ENCODE assay signal across 28 cellular contexts in the genomic region with DNA sequence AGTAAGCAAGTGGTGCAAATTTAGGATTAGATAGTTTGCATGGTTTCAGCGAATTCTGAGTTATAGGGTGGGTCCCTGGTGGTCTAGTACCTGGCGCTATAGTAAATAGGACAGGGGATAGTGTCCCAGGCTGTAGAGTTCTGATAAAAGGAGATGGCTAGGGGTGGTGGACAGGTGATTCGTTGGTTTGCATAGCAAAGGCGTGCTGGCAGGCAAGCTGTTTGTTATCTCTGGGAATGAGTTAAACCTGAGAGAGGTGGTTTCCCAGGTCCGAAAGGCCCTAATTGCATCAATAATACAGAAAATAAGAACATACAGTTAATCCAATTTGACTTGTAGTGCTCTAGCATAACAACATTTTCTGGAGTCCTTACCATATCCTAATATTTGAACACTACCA.
"Had no signal": no experiment of that assay in that cellular context is flagged by ENCODE, and none has a peak within 500 bp of the region (broad histone marks: within the 10 kb centered on the region; RNA-seq: fewer than 3 reads in every experiment).

No MANE protein-coding gene starts in this region.

- H3K36me3 ChIP-seq: lower lobe of right lung, neural progenitor cell, neutrophil, right atrium auricular region, right lobe of liver, tibial nerve, uterus had no signal

- H2AFZ ChIP-seq: neural progenitor cell, parathyroid adenoma had no signal

- H3K4me3 Mint-ChIP-seq: natural killer cell; nephron progenitor cell; neural progenitor cell; stimulated activated memory B cell treated with anti-CD40 and anti-IgM and Interleukin-4, amounts not matched to agents 10 μg/mL and 1 μg/mL and 100 μg/mL, for 72 hours; stimulated activated naive CD8-positive, alpha-beta T cell treated with anti-CD3 and anti-CD28 coated beads, Interleukin-15, amount 100 ng/mL, for 72 hours; type B pancreatic cell had no signal

- H3K4me3 ChIP-seq: lower lobe of right lung, neural progenitor cell, right atrium auricular region, right lobe of liver, smooth muscle cell, tibial nerve, uterus had no signal

- H3K27ac ChIP-seq: lower lobe of right lung, neural progenitor cell, neutrophil, parathyroid adenoma, right atrium auricular region, right lobe of liver, tibial nerve, uterus had no signal

- H3K9me3 ChIP-seq: lower lobe of right lung, neutrophil, right atrium auricular region, right lobe of liver, tibial nerve, uterus had no signal

- H3K9me3 Mint-ChIP-seq: natural killer cell; nephron progenitor cell; stimulated activated memory B cell treated with anti-CD40 and anti-IgM and Interleukin-4, amounts not matched to agents 10 μg/mL and 1 μg/mL and 100 μg/mL, for 72 hours; stimulated activated naive CD8-positive, alpha-beta T cell treated with anti-CD3 and anti-CD28 coated beads, Interleukin-15, amount 100 ng/mL, for 72 hours; type B pancreatic cell had no signal

- ATAC-seq: left cardiac atrium; left lobe of liver; lower lobe of right lung; natural killer cell; right lobe of liver; stimulated activated memory B cell treated with anti-CD40 and anti-IgM and Interleukin-4, amounts not matched to agents 10 μg/mL and 1 μg/mL and 100 μg/mL, for 72 hours; stimulated activated naive CD8-positive, alpha-beta T cell treated with anti-CD3 and anti-CD28 coated beads, Interleukin-15, amount 100 ng/mL, for 72 hours had no signal

- DNase-seq: hippocampal formation; kidney glomerular epithelial cell; left cardiac atrium; lower lobe of right lung; mammary epithelial cell; mesenchymal stem cell; naive B cell; natural killer cell; nephron progenitor cell; occipital lobe; right lobe of liver; stimulated activated CD4-positive, alpha-beta T cell treated with anti-CD3 and anti-CD28 coated beads, Interleukin-1b, Interleukin-23, amount 100 ng/mL, for 48 hours; stimulated activated CD4-positive, alpha-beta T cell treated with anti-CD3 and anti-CD28 coated beads, Interleukin-2, amount 100 ng/mL, for 48 hours; stimulated activated CD4-positive, alpha-beta T cell treated with anti-CD3 and anti-CD28 coated beads, Interleukin-4, amount 100 ng/mL, for 4 hours; stimulated activated CD8-positive, alpha-beta memory T cell treated with anti-CD3 and anti-CD28 coated beads, Interleukin-4, amount 100 ng/mL, for 48 hours; stimulated activated naive CD4-positive, alpha-beta T cell treated with Interleukin-2 at 50 U/mL for 16 hours; stimulated activated naive CD8-positive, alpha-beta T cell treated with anti-CD3 and anti-CD28 coated beads, Interleukin-15, amount 100 ng/mL, for 72 hours; substantia nigra; uterus had no signal

- H3K4me1 ChIP-seq: lower lobe of right lung, neural progenitor cell, parathyroid adenoma, right atrium auricular region, right lobe of liver, uterus had no signal

- H3K79me2 ChIP-seq: parathyroid adenoma had no signal

- H3K4me1 Mint-ChIP-seq: neural progenitor cell; stimulated activated naive CD8-positive, alpha-beta T cell treated with anti-CD3 and anti-CD28 coated beads, Interleukin-15, amount 100 ng/mL, for 72 hours had no signal

- H3K4me2 ChIP-seq: neural progenitor cell, smooth muscle cell had no signal

- H3K27ac Mint-ChIP-seq: naive B cell; natural killer cell; nephron progenitor cell; neural progenitor cell; stimulated activated memory B cell treated with anti-CD40 and anti-IgM and Interleukin-4, amounts not matched to agents 10 μg/mL and 1 μg/mL and 100 μg/mL, for 72 hours; stimulated activated naive CD8-positive, alpha-beta T cell treated with anti-CD3 and anti-CD28 coated beads, Interleukin-15, amount 100 ng/mL, for 72 hours; type B pancreatic cell had no signal

- H3K36me3 Mint-ChIP-seq: natural killer cell; neural progenitor cell; stimulated activated memory B cell treated with anti-CD40 and anti-IgM and Interleukin-4, amounts not matched to agents 10 μg/mL and 1 μg/mL and 100 μg/mL, for 72 hours; type B pancreatic cell had no signal
